In the genomic region with DNA sequence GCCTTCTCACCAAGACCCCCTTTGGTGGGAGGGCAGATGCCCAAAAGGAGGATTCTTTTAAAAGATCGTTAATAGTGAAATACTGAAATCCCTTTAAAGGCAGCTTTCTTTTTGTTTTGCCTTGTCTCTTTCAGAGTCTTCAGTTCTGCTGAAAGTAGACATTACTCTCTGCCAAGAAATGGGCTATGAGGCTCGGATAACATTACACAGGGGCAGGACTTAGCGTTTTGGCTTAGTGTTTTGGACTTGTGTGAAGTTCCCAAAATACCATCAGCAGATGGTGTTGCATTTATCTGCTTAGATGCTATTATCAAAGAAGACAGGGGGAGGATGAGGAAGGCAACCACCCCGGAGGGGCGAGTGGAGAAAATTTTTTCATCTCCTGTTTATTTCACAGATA, we compare ENCODE assay signal across 14 cellular contexts.
DNase-seq lines count a peak whose midpoint lies in the region; ATAC-seq and TF ChIP-seq lines count a peak whose summit lies in the region.
"Had no signal": no experiment of that assay in that cellular context is flagged by ENCODE, and none has a peak within 500 bp of the region (broad histone marks: within the 10 kb centered on the region; RNA-seq: fewer than 3 reads in every experiment).

No MANE protein-coding gene starts in this region.

- peaks cover 10% of the 10 kb centered on the region for H3K4me1 ChIP-seq in RWPE2 (ENCODE audit: insufficient read depth, poor library complexity, severe bottlenecking)
- H3K4me1 ChIP-seq: BLaER1 treated with 17β-estradiol and CSF1 and Interleukin-3, amounts not matched to agents 10 nM and 100 nM had no signal

- H3K27me3 ChIP-seq in RWPE2 (ENCODE audit: insufficient read depth, poor library complexity, severe bottlenecking): no peaks in the 10 kb centered on the region
- H3K27me3 ChIP-seq: BLaER1 treated with 17β-estradiol and CSF1 and Interleukin-3, amounts not matched to agents 10 nM and 100 nM had no signal

- H3K27ac Mint-ChIP-seq in activated CD4-positive, alpha-beta memory T cell treated with anti-CD3 and anti-CD28 coated beads for 36 hours: no peak overlapping the region
- H3K27ac Mint-ChIP-seq: activated naive CD4-positive, alpha-beta T cell treated with anti-CD3 and anti-CD28 coated beads, Interleukin-2, amount 10 ng/mL, durations not matched to agents 7 days and 5 days; natural killer cell had no signal

- H3K36me3 ChIP-seq in RWPE2 (ENCODE audit: low read depth): no peaks in the 10 kb centered on the region
- H3K36me3 ChIP-seq: BLaER1 treated with 17β-estradiol and CSF1 and Interleukin-3, amounts not matched to agents 10 nM and 100 nM had no signal

- H3K27me3 Mint-ChIP-seq in activated T-cell treated with anti-CD3 and anti-CD28 coated beads, Interleukin-2, amount 50 U/mL, for 4 hours (ENCODE audit: low read depth): no peaks in the 10 kb centered on the region
- peaks cover 4% of the 10 kb centered on the region for H3K27me3 Mint-ChIP-seq in activated CD4-positive, alpha-beta memory T cell treated with anti-CD3 and anti-CD28 coated beads for 36 hours
- H3K27me3 Mint-ChIP-seq: activated naive CD4-positive, alpha-beta T cell treated with anti-CD3 and anti-CD28 coated beads, Interleukin-2, amount 10 ng/mL, durations not matched to agents 7 days and 5 days had no signal

- no peaks in the 10 kb centered on the region for H3K9me3 Mint-ChIP-seq in activated T-cell treated with anti-CD3 and anti-CD28 coated beads, Interleukin-2, amount 50 U/mL, for 4 hours
- H3K9me3 Mint-ChIP-seq in activated CD4-positive, alpha-beta memory T cell treated with anti-CD3 and anti-CD28 coated beads for 36 hours: no peaks in the 10 kb centered on the region
- H3K9me3 Mint-ChIP-seq: activated naive CD4-positive, alpha-beta T cell treated with anti-CD3 and anti-CD28 coated beads, Interleukin-2, amount 10 ng/mL, durations not matched to agents 7 days and 5 days; natural killer cell had no signal

- H3K4me1 Mint-ChIP-seq in activated T-cell treated with anti-CD3 and anti-CD28 coated beads, Interleukin-2, amount 50 U/mL, for 4 hours (ENCODE audit: low read depth): no peaks in the 10 kb centered on the region
- no peaks in the 10 kb centered on the region for H3K4me1 Mint-ChIP-seq in activated CD4-positive, alpha-beta memory T cell treated with anti-CD3 and anti-CD28 coated beads for 36 hours (ENCODE audit: low read depth)
- H3K4me1 Mint-ChIP-seq: activated naive CD4-positive, alpha-beta T cell treated with anti-CD3 and anti-CD28 coated beads, Interleukin-2, amount 10 ng/mL, durations not matched to agents 7 days and 5 days had no signal

- peak; percentile 50 for DNase-seq in AG20443 (ENCODE audit: low spot score)
- DNase-seq in RWPE2 (ENCODE audit: low spot score): no peak
- peak; percentile 46 for DNase-seq in fibroblast of pulmonary artery (ENCODE audit: low read depth)
- peak; percentile 11 for DNase-seq in pons (ENCODE audit: low spot score)
- no peak for DNase-seq in activated T-cell treated with anti-CD3 and anti-CD28 coated beads, Interleukin-2, amount 50 U/mL, for 4 hours
- no peak for DNase-seq in activated CD4-positive, alpha-beta memory T cell treated with anti-CD3 and anti-CD28 coated beads for 36 hours
- DNase-seq in SHP77 (lab: John Stamatoyannopoulos, UW): no peak
- DNase-seq: activated naive CD4-positive, alpha-beta T cell treated with anti-CD3 and anti-CD28 coated beads, Interleukin-2, amount 10 ng/mL, durations not matched to agents 7 days and 5 days; foreskin melanocyte; natural killer cell; NCI-H510A treated with DMSO at 0.1 percent for 48 hours had no signal

- no peaks in the 10 kb centered on the region for H3K9me3 ChIP-seq in RWPE2 (ENCODE audit: severe bottlenecking)

- TF ChIP-seq CTCF in RWPE2 (IDR thresholded peaks at IDR 0.05; ENCODE audit: poor library complexity, severe bottlenecking): no peak
- no peak for TF ChIP-seq CTCF in fibroblast of pulmonary artery (IDR thresholded peaks at IDR 0.05; ENCODE audit: low read length, missing control alignments)

- POLR2A ChIA-PET in activated CD4-positive, alpha-beta memory T cell treated with anti-CD3 and anti-CD28 coated beads for 36 hours (lab: Charles Lee): interaction anchor here (0.8 kb wide), 1 partner anchor 27 kb away, joined by 4 read pairs; no protein-coding TSS in a partner anchor

- CTCF ChIA-PET in activated CD4-positive, alpha-beta memory T cell treated with anti-CD3 and anti-CD28 coated beads for 36 hours (lab: Charles Lee): no interaction called here

- no peak overlapping the region for H3K4me3 Mint-ChIP-seq in activated T-cell treated with anti-CD3 and anti-CD28 coated beads, Interleukin-2, amount 50 U/mL, for 4 hours
- no peak overlapping the region for H3K4me3 Mint-ChIP-seq in activated CD4-positive, alpha-beta memory T cell treated with anti-CD3 and anti-CD28 coated beads for 36 hours
- H3K4me3 Mint-ChIP-seq: activated naive CD4-positive, alpha-beta T cell treated with anti-CD3 and anti-CD28 coated beads, Interleukin-2, amount 10 ng/mL, durations not matched to agents 7 days and 5 days; natural killer cell had no signal

- intact Hi-C loops in activated CD4-positive, alpha-beta memory T cell treated with anti-CD3 and anti-CD28 coated beads for 36 hours (cut with micrococcal nuclease): no loop called here

- H3K27ac ChIP-seq in RWPE2 (ENCODE audit: poor library complexity, severe bottlenecking): no peak overlapping the region
- H3K27ac ChIP-seq: BLaER1 treated with 17β-estradiol and CSF1 and Interleukin-3, amounts not matched to agents 10 nM and 100 nM had no signal

- ATAC-seq in RWPE2 (ENCODE audit: low read depth) (0 out of 3 replicates have a peak, but pooled peaks have one; percentile 29), GM18511 (IDR thresholded peaks at IDR 0.05; ENCODE audit: unreplicated experiment) (no peak)
- ATAC-seq in activated T-cell treated with anti-CD3 and anti-CD28 coated beads, Interleukin-2, amount 50 U/mL, for 4 hours: no peak
- ATAC-seq: HCT116, natural killer cell had no signal

- H3K36me3 Mint-ChIP-seq in activated T-cell treated with anti-CD3 and anti-CD28 coated beads, Interleukin-2, amount 50 U/mL, for 4 hours (ENCODE audit: insufficient read depth): no peaks in the 10 kb centered on the region
- no peaks in the 10 kb centered on the region for H3K36me3 Mint-ChIP-seq in activated CD4-positive, alpha-beta memory T cell treated with anti-CD3 and anti-CD28 coated beads for 36 hours
- H3K36me3 Mint-ChIP-seq: activated naive CD4-positive, alpha-beta T cell treated with anti-CD3 and anti-CD28 coated beads, Interleukin-2, amount 10 ng/mL, durations not matched to agents 7 days and 5 days; natural killer cell had no signal

- no peak overlapping the region for H3K4me3 ChIP-seq in RWPE2 (ENCODE audit: severe bottlenecking)
- H3K4me3 ChIP-seq in fibroblast of pulmonary artery (replicated peaks; ENCODE audit: low read depth, low read length): peak overlapping the region; percentile 50
- H3K4me3 ChIP-seq: BLaER1 treated with 17β-estradiol and CSF1 and Interleukin-3, amounts not matched to agents 10 nM and 100 nM had no signal

Comparison
In these comparisons a context has a peak if more than half of its experiments do, and no peak if none do; other contexts are left out.
1. DNase-seq: peak in AG20443 (single experiment), fibroblast of pulmonary artery (single experiment) and pons (single experiment); none in RWPE2 (single experiment), activated T-cell treated with anti-CD3 and anti-CD28 coated beads, Interleukin-2, amount 50 U/mL, for 4 hours (single experiment), activated CD4-positive, alpha-beta memory T cell treated with anti-CD3 and anti-CD28 coated beads for 36 hours (single experiment) and SHP77 (0 of 2).